In the genomic region with DNA sequence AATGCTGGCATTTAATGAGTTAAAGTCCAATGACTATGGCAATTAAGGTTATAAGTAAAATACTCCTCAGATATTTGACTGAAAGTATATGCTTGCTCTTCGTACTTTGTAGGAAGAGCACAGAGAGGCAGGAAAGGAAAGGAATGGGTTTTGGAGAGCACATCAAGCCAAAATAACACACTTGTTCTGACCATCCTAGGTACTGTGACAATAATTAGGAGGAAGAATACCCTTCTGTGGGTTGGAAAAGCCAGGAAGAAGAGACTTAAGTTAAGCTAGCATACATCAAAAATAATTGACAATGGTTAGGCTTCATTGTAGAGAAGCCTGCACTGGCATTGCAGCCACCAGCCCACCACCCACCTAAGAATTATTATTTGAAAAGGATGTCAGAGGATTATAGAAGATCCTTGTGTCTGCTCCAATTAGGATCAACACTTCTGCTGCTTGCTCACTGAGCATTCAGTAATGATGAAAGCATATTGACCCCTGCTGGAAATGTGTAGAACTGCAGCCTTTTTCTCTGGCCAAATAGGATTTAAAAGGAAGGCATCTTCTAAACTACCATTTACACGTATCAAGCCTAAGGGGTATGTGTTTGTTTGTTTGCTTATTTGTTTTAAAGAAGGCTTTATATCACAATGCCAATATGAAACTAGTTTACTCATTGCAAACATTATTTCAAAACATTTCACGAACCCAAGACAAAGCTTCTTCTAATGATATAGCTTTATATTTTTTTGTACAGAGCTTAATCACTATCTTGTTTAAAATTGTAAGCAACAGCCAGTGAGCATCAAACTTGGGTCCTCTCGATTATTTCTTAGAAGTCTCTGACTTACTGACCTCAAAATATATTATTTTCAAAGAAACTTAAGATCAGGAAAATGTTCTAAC, we compare ENCODE assay signal across 8 cellular contexts.
DNase-seq lines count a peak whose midpoint lies in the region; ATAC-seq and TF ChIP-seq lines count a peak whose summit lies in the region.

No MANE protein-coding gene starts in this region.

- no peaks in the 10 kb centered on the region for H3K36me3 ChIP-seq in neural cell (ENCODE audit: insufficient read depth, low read length)

- no peaks in the 10 kb centered on the region for H3K36me3 Mint-ChIP-seq in activated CD8-positive, alpha-beta T cell treated with anti-CD3 and anti-CD28 coated beads, Interleukin-2, amount 10 ng/mL, durations not matched to agents 7 days and 5 days (ENCODE audit: low read depth)

- H3K4me1 Mint-ChIP-seq in activated CD8-positive, alpha-beta T cell treated with anti-CD3 and anti-CD28 coated beads, Interleukin-2, amount 10 ng/mL, durations not matched to agents 7 days and 5 days (ENCODE audit: low read depth): no peaks in the 10 kb centered on the region

- H3K4me3 Mint-ChIP-seq in activated CD8-positive, alpha-beta T cell treated with anti-CD3 and anti-CD28 coated beads, Interleukin-2, amount 10 ng/mL, durations not matched to agents 7 days and 5 days: no peak overlapping the region

- no peak overlapping the region for H3K27ac Mint-ChIP-seq in activated CD8-positive, alpha-beta T cell treated with anti-CD3 and anti-CD28 coated beads, Interleukin-2, amount 10 ng/mL, durations not matched to agents 7 days and 5 days

- DNase-seq in DMS 273 (lab: John Stamatoyannopoulos, UW; ENCODE audit: unreplicated experiment): peak; percentile 85
- DNase-seq in NCI-H524 treated with DMSO at 0.1 percent for 48 hours (lab: John Stamatoyannopoulos, UW): peak; percentile 12
- DNase-seq in activated CD8-positive, alpha-beta T cell treated with anti-CD3 and anti-CD28 coated beads, Interleukin-2, amount 10 ng/mL, durations not matched to agents 7 days and 5 days: peak; percentile 76
- DNase-seq in fibroblast of mammary gland (ENCODE audit: low read depth): peak; percentile 79
- DNase-seq in ureter (ENCODE audit: low spot score): peak; percentile 69

- H3K4me3 ChIP-seq in fibroblast of mammary gland (ENCODE audit: control insufficient read depth, low read depth, low read length) (no peak overlapping the region), neural cell (ENCODE audit: low read length) (peak overlapping the region; percentile 31)

- H3K9ac ChIP-seq in neural cell (ENCODE audit: low read length): peak overlapping the region; percentile 35

- no peaks in the 10 kb centered on the region for H3K79me2 ChIP-seq in neural cell (replicated peaks; ENCODE audit: insufficient read depth, low read length)

- no peaks in the 10 kb centered on the region for H4K20me1 ChIP-seq in neural cell (ENCODE audit: insufficient read depth)

- POLR2A ChIA-PET in activated CD8-positive, alpha-beta T cell treated with anti-CD3 and anti-CD28 coated beads, Interleukin-2, amount 10 ng/mL, durations not matched to agents 7 days and 5 days (lab: Charles Lee): no interaction called here

- peak overlapping the region; percentile 30 for H3K4me2 ChIP-seq in neural cell (ENCODE audit: low read length)

- no peaks in the 10 kb centered on the region for H3K9me3 ChIP-seq in neural cell (ENCODE audit: low read length)

- H3K27me3 Mint-ChIP-seq in activated CD8-positive, alpha-beta T cell treated with anti-CD3 and anti-CD28 coated beads, Interleukin-2, amount 10 ng/mL, durations not matched to agents 7 days and 5 days (ENCODE audit: low read depth): peaks cover 17% of the 10 kb centered on the region

- ATAC-seq in GM19455 (IDR thresholded peaks at IDR 0.05; ENCODE audit: unreplicated experiment): peak; percentile 84
- peak; percentile 89 for ATAC-seq in HG03571 (IDR thresholded peaks at IDR 0.05; ENCODE audit: unreplicated experiment)
- peak; percentile 65 for ATAC-seq in activated CD8-positive, alpha-beta T cell treated with anti-CD3 and anti-CD28 coated beads, Interleukin-2, amount 10 ng/mL, durations not matched to agents 7 days and 5 days

- TF ChIP-seq EP300 in neural cell (conservative IDR thresholded peaks at IDR 0.05; ENCODE audit: poor library complexity, severe bottlenecking): peak; percentile 46

- no peaks in the 10 kb centered on the region for H3K9me2 ChIP-seq in neural cell (ENCODE audit: insufficient read depth, low read length)

- H3K27ac ChIP-seq in neural cell (ENCODE audit: low read length): peak overlapping the region; percentile 66

- no peaks in the 10 kb centered on the region for H3F3A ChIP-seq in neural cell (ENCODE audit: insufficient read depth, low read length, poor library complexity, severe bottlenecking)

- CTCF ChIA-PET in activated CD8-positive, alpha-beta T cell treated with anti-CD3 and anti-CD28 coated beads, Interleukin-2, amount 10 ng/mL, durations not matched to agents 7 days and 5 days (lab: Charles Lee): interaction anchor here (0.6 to 3.0 kb wide), 23 partner anchors 8 to 846 kb away, joined by 3 to 16 read pairs (median 4); no protein-coding TSS in a partner anchor

- no peaks in the 10 kb centered on the region for H3K9me3 Mint-ChIP-seq in activated CD8-positive, alpha-beta T cell treated with anti-CD3 and anti-CD28 coated beads, Interleukin-2, amount 10 ng/mL, durations not matched to agents 7 days and 5 days (ENCODE audit: insufficient read depth)

- peak; percentile 97 for TF ChIP-seq RAD21 in neural cell (conservative IDR thresholded peaks at IDR 0.05)

- no peaks in the 10 kb centered on the region for H3K27me3 ChIP-seq in neural cell (ENCODE audit: insufficient read depth, low read depth, low read length)

- no peak overlapping the region for H2AFZ ChIP-seq in neural cell (ENCODE audit: low read depth, low read length)

- TF ChIP-seq CTCF in fibroblast of mammary gland (conservative IDR thresholded peaks at IDR 0.05; ENCODE audit: control insufficient read depth, insufficient read depth, low read depth, low read length) (peak; percentile 94), neural cell (IDR thresholded peaks at IDR 0.05; ENCODE audit: poor library complexity, severe bottlenecking) (peak; percentile 96)

TF ChIP-seq in neural cell, 6 proteins besides CTCF, POLR2A, EP300 and RAD21:
- TF ChIP-seq REST (IDR thresholded peaks at IDR 0.05; ENCODE audit: borderline replicate concordance) (peak; percentile 80), EZH2 (IDR thresholded peaks at IDR 0.05; ENCODE audit: borderline replicate concordance, insufficient read depth, low read length, poor library complexity, severe bottlenecking) (no peak), MXI1 (conservative IDR thresholded peaks at IDR 0.05; ENCODE audit: poor library complexity, severe bottlenecking) (no peak), POLR2AphosphoS5 (IDR thresholded peaks at IDR 0.05) (peak; percentile 42), SMC3 (conservative IDR thresholded peaks at IDR 0.05; ENCODE audit: poor library complexity) (peak; percentile 96), TAF1 (IDR thresholded peaks at IDR 0.05; ENCODE audit: low read depth) (no peak)

Comparison
In these comparisons a context has a peak if more than half of its experiments do, and no peak if none do; other contexts are left out.
1. DNase-seq: peak in every context shown above with its lines; median percentile 85 in DMS 273; 79 in fibroblast of mammary gland; 76 in activated CD8-positive, alpha-beta T cell treated with anti-CD3 and anti-CD28 coated beads, Interleukin-2, amount 10 ng/mL, durations not matched to agents 7 days and 5 days; 69 in ureter; 12 in NCI-H524 treated with DMSO at 0.1 percent for 48 hours.